In the genomic region with DNA sequence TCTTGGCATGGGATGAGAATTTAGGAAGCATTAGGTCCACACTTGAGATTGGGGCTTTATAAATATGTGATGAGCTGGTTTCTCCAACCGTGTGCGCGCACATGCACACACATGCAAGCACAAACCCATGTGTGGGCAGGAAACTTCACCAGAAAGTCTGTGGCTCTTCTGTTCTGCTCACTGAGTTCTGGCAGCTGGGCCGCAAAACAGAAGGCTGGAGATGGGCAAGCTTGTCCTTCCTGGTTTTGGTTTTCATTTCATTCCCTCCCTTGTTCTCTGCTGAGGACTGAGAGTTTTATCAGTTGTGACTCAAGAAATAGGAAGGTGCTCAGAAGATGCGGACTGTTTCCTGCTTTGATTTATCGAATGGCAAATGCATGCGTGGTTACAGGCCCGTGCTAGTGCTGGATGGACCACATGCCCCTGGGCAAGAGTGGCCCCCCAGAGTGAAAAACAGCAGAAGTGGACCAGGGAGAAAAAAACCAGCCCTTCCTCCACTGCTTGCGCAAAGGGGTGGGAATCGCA, we compare ENCODE assay signal across 8 cellular contexts. TPM values are rescaled to one million over a fixed set of nuclear protein-coding genes. Genes with fewer than 3 reads are reported as not detected.
A peak's percentile ranks its signal among the peaks of the same experiment; 100 is the strongest.
DNase-seq lines count a peak whose midpoint lies in the region; ATAC-seq and TF ChIP-seq lines count a peak whose summit lies in the region.

No MANE protein-coding gene starts in this region.

- ATAC-seq in GM18519 (IDR thresholded peaks at IDR 0.05; ENCODE audit: low FRiP score, unreplicated experiment) (peak; percentile 55), HG02759 (IDR thresholded peaks at IDR 0.05; ENCODE audit: unreplicated experiment) (peak; percentile 59), T-helper 17 cell (peak; percentile 45), Right ventricle myocardium superior (ENCODE audit: poor library complexity) (peak; percentile 29)
- ATAC-seq in stimulated activated memory B cell treated with anti-CD40 and anti-IgM and Interleukin-4, amounts not matched to agents 10 μg/mL and 1 μg/mL and 100 μg/mL, for 72 hours, result peak; percentile 81

- H4K20me1 ChIP-seq in PC-9 (ENCODE audit: insufficient read depth), result peaks cover 28% of the 10 kb centered on the region

- peaks cover 32% of the 10 kb centered on the region for H3K36me3 ChIP-seq in PC-9 (ENCODE audit: low read depth)

- H3K9me2 ChIP-seq in PC-9 (ENCODE audit: insufficient read depth), result no peaks in the 10 kb centered on the region

- no peak overlapping the region for H2AFZ ChIP-seq in PC-9

- DNase-seq in T-helper 17 cell, result no peak
- DNase-seq in Right ventricle myocardium superior, result no peak
- no peak for DNase-seq in PC-9
- DNase-seq in NCI-H1436 (lab: John Stamatoyannopoulos, UW), result no peak
- DNase-seq in erythroblast (lab: John Stamatoyannopoulos, UW), result no peak

- H3K27ac Mint-ChIP-seq in T-helper 17 cell, result peak overlapping the region; percentile 86
- peak overlapping the region; percentile 83 for H3K27ac Mint-ChIP-seq in stimulated activated memory B cell treated with anti-CD40 and anti-IgM and Interleukin-4, amounts not matched to agents 10 μg/mL and 1 μg/mL and 100 μg/mL, for 72 hours

- no peaks in the 10 kb centered on the region for H3K9me3 Mint-ChIP-seq in stimulated activated memory B cell treated with anti-CD40 and anti-IgM and Interleukin-4, amounts not matched to agents 10 μg/mL and 1 μg/mL and 100 μg/mL, for 72 hours

- peaks cover 56% of the 10 kb centered on the region for H3K4me1 Mint-ChIP-seq in T-helper 17 cell
- peaks cover 86% of the 10 kb centered on the region for H3K4me1 Mint-ChIP-seq in stimulated activated memory B cell treated with anti-CD40 and anti-IgM and Interleukin-4, amounts not matched to agents 10 μg/mL and 1 μg/mL and 100 μg/mL, for 72 hours

- peaks cover 69% of the 10 kb centered on the region for H3F3A ChIP-seq in PC-9 (ENCODE audit: insufficient read depth, low read depth)

- no peaks in the 10 kb centered on the region for H3K27me3 Mint-ChIP-seq in T-helper 17 cell
- no peaks in the 10 kb centered on the region for H3K27me3 Mint-ChIP-seq in stimulated activated memory B cell treated with anti-CD40 and anti-IgM and Interleukin-4, amounts not matched to agents 10 μg/mL and 1 μg/mL and 100 μg/mL, for 72 hours

- no TSS peak for BruUV-seq in PC-9 (replicated peaks; lab: Mats Ljungman, UMichigan)

- H3K4me2 ChIP-seq in PC-9, result no peak overlapping the region

- POLR2A ChIA-PET in PC-9 (lab: Charles Lee; ENCODE audit: unreplicated experiment), result no interaction called here

- peaks cover 5% of the 10 kb centered on the region for H3K36me3 Mint-ChIP-seq in T-helper 17 cell (ENCODE audit: low read depth)
- H3K36me3 Mint-ChIP-seq in stimulated activated memory B cell treated with anti-CD40 and anti-IgM and Interleukin-4, amounts not matched to agents 10 μg/mL and 1 μg/mL and 100 μg/mL, for 72 hours, result peaks cover 49% of the 10 kb centered on the region

- no peak for TF ChIP-seq CTCF in PC-9 (conservative IDR thresholded peaks at IDR 0.05)

- peaks cover 98% of the 10 kb centered on the region for H3K79me2 ChIP-seq in PC-9 (ENCODE audit: low read depth)

- TF ChIP-seq POLR2A in erythroblast (IDR thresholded peaks at IDR 0.05; ENCODE audit: low read length), result no peak

- CTCF ChIA-PET in PC-9 (lab: Charles Lee), result no interaction called here

- peaks cover 11% of the 10 kb centered on the region for H3K4me1 ChIP-seq in PC-9 (replicated peaks; ENCODE audit: insufficient read depth)

- H3K9me3 ChIP-seq in T-helper 17 cell (ENCODE audit: control insufficient read depth, low read length, poor library complexity, severe bottlenecking) (no peaks in the 10 kb centered on the region), PC-9 (ENCODE audit: insufficient read depth, low read depth) (no peaks in the 10 kb centered on the region)

- intact Hi-C loops in Right ventricle myocardium superior (cut with DNase I), result no loop called here
- intact Hi-C loops in PC-9 (cut with micrococcal nuclease; ENCODE audit: unreplicated experiment), result no loop called here

- no peak overlapping the region for H3K4me3 ChIP-seq in PC-9

- H3K27ac ChIP-seq in PC-9, result no peak overlapping the region

- H3K27me3 ChIP-seq in PC-9 (ENCODE audit: insufficient read depth, low read depth), result no peaks in the 10 kb centered on the region

- H3K4me3 Mint-ChIP-seq in T-helper 17 cell, result peak overlapping the region; percentile 49
- peak overlapping the region; percentile 75 for H3K4me3 Mint-ChIP-seq in stimulated activated memory B cell treated with anti-CD40 and anti-IgM and Interleukin-4, amounts not matched to agents 10 μg/mL and 1 μg/mL and 100 μg/mL, for 72 hours

RNA-seq across cellular contexts. Expression of a gene that starts 14.1 kb away (rescaled TPM):
- 10 to 100 TPM; 43.8 to 49.1 TPM for total RNA-seq in T-helper 17 cell
- 12.2 TPM for total RNA-seq in Right ventricle myocardium superior
- total RNA-seq in PC-9 (2021), result 58.3 and 72.4 TPM in 2 replicates

RNA-seq across cellular contexts. Expression of a gene that starts 40.8 kb away (rescaled TPM):
- total RNA-seq in T-helper 17 cell (under 1 TPM in 1 of 2 donors, not detected in 1; 0.17 TPM), Right ventricle myocardium superior (not detected), PC-9 (2021) (0.35 and 0.48 TPM in 2 replicates)

Comparison
In these comparisons a context has a peak if more than half of its experiments do, and no peak if none do; other contexts are left out.
1. ATAC-seq: peak in every context shown above with its lines; median percentile 81 in stimulated activated memory B cell treated with anti-CD40 and anti-IgM and Interleukin-4, amounts not matched to agents 10 μg/mL and 1 μg/mL and 100 μg/mL, for 72 hours; 59 in HG02759; 55 in GM18519; 45 in T-helper 17 cell; 29 in Right ventricle myocardium superior.